10 cellular contexts compared by ENCODE assay signal in genomic region chr3:49296781-49297420, GRCh38. TPM values are rescaled to one million over a fixed set of nuclear protein-coding genes. Genes with fewer than 3 reads are reported as not detected.
DNase-seq lines count a peak whose midpoint lies in the region; ATAC-seq and TF ChIP-seq lines count a peak whose summit lies in the region.
"Had no signal": no experiment of that assay in that cellular context is flagged by ENCODE, and none has a peak within 500 bp of the region (broad histone marks: within the 10 kb centered on the region; RNA-seq: fewer than 3 reads in every experiment).

No MANE protein-coding gene starts in this region.

- no peaks in the 10 kb centered on the region for H3K4me1 Mint-ChIP-seq in activated CD8-positive, alpha-beta memory T cell treated with anti-CD3 and anti-CD28 coated beads, Interleukin-2, amount 10 ng/mL, durations not matched to agents 7 days and 5 days

- H3K36me3 ChIP-seq in duodenal mucosa (ENCODE audit: control insufficient read depth in 1 of 2, insufficient read depth in 2 of 2, low read length in 2 of 2) (peaks cover 44 to 78% of the 10 kb centered on the region in 2 donors), lower lobe of right lung (peaks cover 98% of the 10 kb centered on the region), tibial artery (peaks cover 64 to 99% (median 86%) of the 10 kb centered on the region in 3 donors), BE2C (peaks cover 16% of the 10 kb centered on the region)

- CTCF ChIA-PET in activated CD8-positive, alpha-beta memory T cell treated with anti-CD3 and anti-CD28 coated beads, Interleukin-2, amount 10 ng/mL, durations not matched to agents 7 days and 5 days (lab: Charles Lee): interaction anchor here (0.7 to 1.3 kb wide), 2 partner anchors 29 to 152 kb away, joined by 3 to 5 read pairs; no protein-coding TSS in a partner anchor

- H3K36me3 Mint-ChIP-seq in activated CD8-positive, alpha-beta memory T cell treated with anti-CD3 and anti-CD28 coated beads, Interleukin-2, amount 10 ng/mL, durations not matched to agents 7 days and 5 days: peaks cover 52% of the 10 kb centered on the region

- no peak overlapping the region for H3K9ac ChIP-seq in duodenal mucosa (ENCODE audit: low read depth in 1 of 2, low read length in 2 of 2)

- H3K9me3 ChIP-seq in duodenal mucosa (ENCODE audit: control insufficient read depth in 1 of 2, low read length in 2 of 2) (no peaks in the 10 kb centered on the region), lower lobe of right lung (no peaks in the 10 kb centered on the region), tibial artery (no peaks in the 10 kb centered on the region), BE2C (no peaks in the 10 kb centered on the region)

- intact Hi-C loops in lower lobe of right lung (cut with DNase I): no loop called here
- intact Hi-C loops in tibial artery (cut with DNase I; ENCODE audit: low total_unique reads): loop anchor here (2.0 kb wide), 1 partner anchor 124 kb away; no protein-coding TSS in a partner anchor

- ATAC-seq in activated CD8-positive, alpha-beta memory T cell treated with anti-CD3 and anti-CD28 coated beads, Interleukin-2, amount 10 ng/mL, durations not matched to agents 7 days and 5 days: no peak
- ATAC-seq in lower lobe of right lung: peak; percentile 58 to 67

- H3K4me1 ChIP-seq in duodenal mucosa (ENCODE audit: control insufficient read depth in 1 of 2, insufficient read depth in 2 of 2, low read length in 2 of 2) (no peaks in the 10 kb centered on the region), lower lobe of right lung (peaks cover 32% of the 10 kb centered on the region), tibial artery (peaks cover 0 to 16% (median 11%) of the 10 kb centered on the region in 4 donors), BE2C (no peaks in the 10 kb centered on the region)

- TF ChIP-seq CTCF in lower lobe of right lung (IDR thresholded peaks at IDR 0.05): no peak
- no peak for TF ChIP-seq CTCF in tibial artery (IDR thresholded peaks at IDR 0.05)
- no peak for TF ChIP-seq CTCF in BE2C (IDR thresholded peaks at IDR 0.05; ENCODE audit: low read depth, low read length)

- no peak for DNase-seq in activated CD8-positive, alpha-beta memory T cell treated with anti-CD3 and anti-CD28 coated beads, Interleukin-2, amount 10 ng/mL, durations not matched to agents 7 days and 5 days
- DNase-seq in activated CD8-positive, alpha-beta memory T cell treated with anti-CD3 and anti-CD28 coated beads, Interleukin-2, amount 50 U/mL, for 4 hours: no peak
- DNase-seq in lower lobe of right lung: no peak
- peak; percentile 75 to 80 for DNase-seq in tibial artery
- no peak for DNase-seq in NK-92 treated with Interleukin-12 subunit alpha and Interleukin-12 subunit beta, amount 100 ng/mL, for 24 hours (lab: John Stamatoyannopoulos, UW)
- DNase-seq in BE2C: no peak
- DNase-seq in stimulated activated naive CD4-positive, alpha-beta T cell (lab: John Stamatoyannopoulos, UW): no peak
- DNase-seq: stimulated activated CD4-positive, alpha-beta T cell treated with anti-CD3 and anti-CD28 coated beads, Interleukin-15, amount 100 ng/mL, for 24 hours; WERI-Rb-1 had no signal

- no peaks in the 10 kb centered on the region for H3K9me3 Mint-ChIP-seq in activated CD8-positive, alpha-beta memory T cell treated with anti-CD3 and anti-CD28 coated beads, Interleukin-2, amount 10 ng/mL, durations not matched to agents 7 days and 5 days (ENCODE audit: low read depth)

- no peak overlapping the region for H3K4me3 ChIP-seq in duodenal mucosa (ENCODE audit: low read depth in 1 of 2, low read length in 2 of 2)
- H3K4me3 ChIP-seq in lower lobe of right lung: no peak overlapping the region
- no peak overlapping the region for H3K4me3 ChIP-seq in tibial artery
- H3K4me3 ChIP-seq in BE2C (ENCODE audit: low read depth, low read length): no peak overlapping the region

- no peaks in the 10 kb centered on the region for H3K27me3 Mint-ChIP-seq in activated CD8-positive, alpha-beta memory T cell treated with anti-CD3 and anti-CD28 coated beads, Interleukin-2, amount 10 ng/mL, durations not matched to agents 7 days and 5 days

- H3K27me3 ChIP-seq in duodenal mucosa (ENCODE audit: control insufficient read depth in 1 of 2, insufficient read depth in 2 of 2, low read length in 2 of 2) (no peaks in the 10 kb centered on the region), lower lobe of right lung (ENCODE audit: low read depth) (no peaks in the 10 kb centered on the region), tibial artery (no peaks in the 10 kb centered on the region), BE2C (no peaks in the 10 kb centered on the region)

- peak overlapping the region; percentile 59 for H3K27ac Mint-ChIP-seq in activated CD8-positive, alpha-beta memory T cell treated with anti-CD3 and anti-CD28 coated beads, Interleukin-2, amount 10 ng/mL, durations not matched to agents 7 days and 5 days

- H3K27ac ChIP-seq in duodenal mucosa (ENCODE audit: low read depth, low read length): peak overlapping the region; percentile 33
- H3K27ac ChIP-seq in lower lobe of right lung: peak overlapping the region; percentile 66
- H3K27ac ChIP-seq in tibial artery: peak overlapping the region; percentile 65 to 78
- H3K27ac ChIP-seq: WERI-Rb-1 had no signal

- no peak overlapping the region for H3K4me3 Mint-ChIP-seq in activated CD8-positive, alpha-beta memory T cell treated with anti-CD3 and anti-CD28 coated beads, Interleukin-2, amount 10 ng/mL, durations not matched to agents 7 days and 5 days

RNA-seq across cellular contexts. Expression of gene C3orf62, which starts 19.9 kb away (rescaled TPM):
- 1 to 10 TPM; 7.0 to 7.1 TPM for total RNA-seq in activated CD8-positive, alpha-beta memory T cell treated with anti-CD3 and anti-CD28 coated beads, Interleukin-2, amount 10 ng/mL, durations not matched to agents 7 days and 5 days
- total RNA-seq in lower lobe of right lung: 10.0 TPM
- polyA plus RNA-seq in BE2C (2012; ENCODE audit: insufficient read depth, insufficient read length, low read depth): 6.0 TPM

RNA-seq across cellular contexts. Expression of gene USP4, which starts 43.0 kb away (rescaled TPM):
- 10 to 100 TPM; 79.9 to 84.5 TPM for total RNA-seq in activated CD8-positive, alpha-beta memory T cell treated with anti-CD3 and anti-CD28 coated beads, Interleukin-2, amount 10 ng/mL, durations not matched to agents 7 days and 5 days
- total RNA-seq in lower lobe of right lung: 71.3 TPM
- polyA plus RNA-seq in BE2C (2012; ENCODE audit: insufficient read depth, insufficient read length, low read depth): 54.6 TPM

Comparison
In these comparisons a context has a peak if more than half of its experiments do, and no peak if none do; other contexts are left out.
1. DNase-seq: peak in tibial artery (2 of 2); none in activated CD8-positive, alpha-beta memory T cell treated with anti-CD3 and anti-CD28 coated beads, Interleukin-2, amount 10 ng/mL, durations not matched to agents 7 days and 5 days (single experiment), activated CD8-positive, alpha-beta memory T cell treated with anti-CD3 and anti-CD28 coated beads, Interleukin-2, amount 50 U/mL, for 4 hours (single experiment), lower lobe of right lung (single experiment), NK-92 treated with Interleukin-12 subunit alpha and Interleukin-12 subunit beta, amount 100 ng/mL, for 24 hours (single experiment), BE2C (single experiment) and stimulated activated naive CD4-positive, alpha-beta T cell (0 of 6).
2. Peak in every context shown above with its lines, with median percentiles within 50 percentile points of each other: H3K27ac ChIP-seq.